1 cellular context compared by ENCODE assay signal in genomic region chr3:5052247-5052646, GRCh38.
TF ChIP-seq lines count a peak whose summit lies in the region.

No MANE protein-coding gene starts in this region.

TF ChIP-seq in K562, 482 proteins besides CTCF, POLR2A, EP300 and RAD21 (continued from another document):
- TF ChIP-seq ZNF277 (CRISPR knock-in tag; IDR thresholded peaks at IDR 0.05; ENCODE audit: borderline replicate concordance) (no peak), NKRF (IDR thresholded peaks at IDR 0.05; ENCODE audit: borderline replicate concordance) (no peak), NR1H2 (CRISPR knock-in tag; IDR thresholded peaks at IDR 0.05) (no peak), FOSL1 (tag; conservative IDR thresholded peaks at IDR 0.05) (0 out of 2 replicates have a peak, but pooled peaks have one; percentile 2), HDAC1 (IDR thresholded peaks at IDR 0.05) (peak in 1 of 2 experiments; percentile 46; a peak in 1 of 4 replicates), ADNP (tag; IDR thresholded peaks at IDR 0.05) (peak; percentile 91), BCOR (IDR thresholded peaks at IDR 0.05) (peak; percentile 98), PHF20 (IDR thresholded peaks at IDR 0.05; ENCODE audit: partially characterized antibody) (peak; percentile 62), ZNF280A (IDR thresholded peaks at IDR 0.05; ENCODE audit: low read depth, partially characterized antibody) (no peak), ZNF239 (CRISPR knock-in tag; IDR thresholded peaks at IDR 0.05) (no peak), CBX1 (IDR thresholded peaks at IDR 0.05; ENCODE audit: low read depth) (peak; percentile 66; the same call in 1 of the 2 replicates), SETDB1 (IDR thresholded peaks at IDR 0.05; ENCODE audit: low read length) (no peak), CREB5 (CRISPR knock-in tag; IDR thresholded peaks at IDR 0.05) (no peak), HNRNPH1 (optimal IDR thresholded peaks at IDR 0.05; ENCODE audit: low read depth, low read length) (no peak), NFIX (CRISPR knock-in tag; IDR thresholded peaks at IDR 0.05; ENCODE audit: low read depth) (no peak), KDM1A (IDR thresholded peaks at IDR 0.05) (peak; percentile 86 to 94), TFE3 (CRISPR knock-in tag; IDR thresholded peaks at IDR 0.05) (no peak), C11orf30 (IDR thresholded peaks at IDR 0.05; ENCODE audit: low read depth) (no peak), RBM25 (IDR thresholded peaks at IDR 0.05; ENCODE audit: low read depth, low read length, severe bottlenecking) (peak; percentile 92), RCOR1 (IDR thresholded peaks at IDR 0.05; ENCODE audit: borderline replicate concordance in 1 of 2, low read depth in 2 of 2, low read length in 2 of 2) (peak in 1 of 2 experiments; percentile 7; a peak in 1 of 4 replicates), CHAMP1 (IDR thresholded peaks at IDR 0.05) (no peak), PBX2 (CRISPR knock-in tag; IDR thresholded peaks at IDR 0.05; ENCODE audit: low read depth) (no peak), PBX2 (tag; conservative IDR thresholded peaks at IDR 0.05; ENCODE audit: low read depth) (no peak), HDAC2 (IDR thresholded peaks at IDR 0.05) (peak; percentile 62; the same call in 1 of the 2 replicates), ZNF449 (CRISPR knock-in tag; IDR thresholded peaks at IDR 0.05) (no peak), CHD4 (IDR thresholded peaks at IDR 0.05; ENCODE audit: insufficient read depth, insufficient replicate concordance, low read depth, low read length, poor library complexity, severe bottlenecking) (peak; percentile 90), ZNF592 (IDR thresholded peaks at IDR 0.05) (no peak), ATF2 (CRISPR knock-in tag; IDR thresholded peaks at IDR 0.05) (no peak), SMARCA5 (IDR thresholded peaks at IDR 0.05) (peak; percentile 66; the same call in 1 of the 2 replicates), STAT5A (IDR thresholded peaks at IDR 0.05; ENCODE audit: borderline replicate concordance, low read length) (no peak)
